ENCODE assay signal across 9 cellular contexts in the genomic region with DNA sequence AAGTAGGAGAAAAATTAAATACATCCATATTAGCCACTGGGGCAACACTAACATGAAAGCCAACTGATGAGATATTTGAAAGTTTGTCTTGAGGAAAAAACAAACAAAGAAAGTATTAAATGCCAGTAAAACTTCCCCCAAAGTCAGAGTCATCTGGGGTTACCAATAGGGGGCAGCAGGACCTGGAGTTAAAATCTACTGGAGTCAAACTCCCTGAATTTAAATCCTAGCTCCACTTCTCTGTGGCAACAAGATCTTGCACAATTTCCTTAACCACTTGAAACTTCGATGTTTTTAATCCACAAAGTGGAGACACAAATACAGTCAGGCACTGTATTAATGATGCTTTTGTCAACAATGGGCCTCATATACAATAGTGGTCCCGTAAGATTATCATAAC. TPM values are rescaled to one million over a fixed set of nuclear protein-coding genes. Genes with fewer than 3 reads are reported as not detected.
DNase-seq lines count a peak whose midpoint lies in the region; TF ChIP-seq lines count a peak whose summit lies in the region.
"Had no signal": no experiment of that assay in that cellular context is flagged by ENCODE, and none has a peak within 500 bp of the region (broad histone marks: within the 10 kb centered on the region; RNA-seq: fewer than 3 reads in every experiment).

No MANE protein-coding gene starts in this region.

- H3K27ac Mint-ChIP-seq in HFFc6: no peak overlapping the region
- H3K27ac Mint-ChIP-seq in glutamatergic neuron (ENCODE audit: unreplicated experiment): no peak overlapping the region

- TF ChIP-seq POLR2A in vagina (IDR thresholded peaks at IDR 0.05): no peak

- H3K9me3 Mint-ChIP-seq in HFFc6: peaks cover 9% of the 10 kb centered on the region; the same call in 1 of the 2 replicates
- H3K9me3 Mint-ChIP-seq in glutamatergic neuron (ENCODE audit: unreplicated experiment): no peaks in the 10 kb centered on the region

- H3K9me3 ChIP-seq in ascending aorta (no peaks in the 10 kb centered on the region), vagina (no peaks in the 10 kb centered on the region)
- H3K9me3 ChIP-seq: Peyer's patch had no signal

- peak; percentile 78 for TF ChIP-seq CTCF in HFFc6 (IDR thresholded peaks at IDR 0.05)
- TF ChIP-seq CTCF in WI38 (IDR thresholded peaks at IDR 0.05; ENCODE audit: low read depth, low read length): 0 out of 2 replicates have a peak, but pooled peaks have one; percentile 6
- TF ChIP-seq CTCF in kidney epithelial cell (IDR thresholded peaks at IDR 0.05; ENCODE audit: insufficient read depth, low read length, poor library complexity, severe bottlenecking): peak; percentile 20
- peak in 1 of 3 experiments; percentile 22 for TF ChIP-seq CTCF in ascending aorta (IDR thresholded peaks at IDR 0.05)
- no peak for TF ChIP-seq CTCF in glutamatergic neuron (IDR thresholded peaks at IDR 0.05; ENCODE audit: partially characterized antibody, unreplicated experiment)
- peak in 1 of 3 experiments; percentile 7 for TF ChIP-seq CTCF in vagina (IDR thresholded peaks at IDR 0.05)

- intact Hi-C loops in ascending aorta (cut with DNase I): no loop called here
- intact Hi-C loops in vagina (cut with DNase I): no loop called here

- H3K4me1 Mint-ChIP-seq in HFFc6 (ENCODE audit: low read depth): peaks cover 31% of the 10 kb centered on the region
- no peaks in the 10 kb centered on the region for H3K4me1 Mint-ChIP-seq in glutamatergic neuron (ENCODE audit: low read depth, unreplicated experiment)

- H3K4me1 ChIP-seq in ascending aorta (no peaks in the 10 kb centered on the region), vagina (no peaks in the 10 kb centered on the region)
- H3K4me1 ChIP-seq: Peyer's patch had no signal

- H3K4me3 ChIP-seq in WI38 (ENCODE audit: low read depth, low read length) (no peak overlapping the region), kidney epithelial cell (ENCODE audit: low read depth, low read length) (no peak overlapping the region), ascending aorta (no peak overlapping the region), vagina (no peak overlapping the region)
- H3K4me3 ChIP-seq: Peyer's patch had no signal

- no peak overlapping the region for H3K27ac ChIP-seq in ascending aorta
- H3K27ac ChIP-seq in vagina: no peak overlapping the region
- H3K27ac ChIP-seq: Peyer's patch had no signal

- DNase-seq in AG20443 (ENCODE audit: low spot score) (peak; percentile 41), HFFc6 (peak; percentile 24), kidney epithelial cell (ENCODE audit: low read depth) (no peak), ascending aorta (ENCODE audit: low spot score in 2 of 2) (no peak), glutamatergic neuron (no peak), COLO829 (ENCODE audit: low spot score) (no peak), vagina (ENCODE audit: extremely low spot score in 2 of 2) (no peak)
- DNase-seq: Peyer's patch had no signal

- H3K36me3 ChIP-seq in kidney epithelial cell (ENCODE audit: control insufficient read depth, insufficient read depth, low read length): no peaks in the 10 kb centered on the region
- no peaks in the 10 kb centered on the region for H3K36me3 ChIP-seq in ascending aorta
- H3K36me3 ChIP-seq in vagina: no peaks in the 10 kb centered on the region
- H3K36me3 ChIP-seq: Peyer's patch had no signal

- H3K27me3 Mint-ChIP-seq in HFFc6 (ENCODE audit: insufficient read depth): no peaks in the 10 kb centered on the region; the same call in none of the 2 replicates
- no peaks in the 10 kb centered on the region for H3K27me3 Mint-ChIP-seq in glutamatergic neuron (ENCODE audit: unreplicated experiment)

- no peak overlapping the region for H3K4me3 Mint-ChIP-seq in HFFc6
- H3K4me3 Mint-ChIP-seq in glutamatergic neuron (ENCODE audit: unreplicated experiment): no peak overlapping the region

- H3K36me3 Mint-ChIP-seq in HFFc6 (ENCODE audit: low read depth) (no peaks in the 10 kb centered on the region), glutamatergic neuron (ENCODE audit: unreplicated experiment) (no peaks in the 10 kb centered on the region)

- H3K27me3 ChIP-seq in kidney epithelial cell (ENCODE audit: control insufficient read depth, insufficient read depth, low read length) (no peaks in the 10 kb centered on the region), ascending aorta (no peaks in the 10 kb centered on the region), vagina (no peaks in the 10 kb centered on the region)
- H3K27me3 ChIP-seq: Peyer's patch had no signal

RNA-seq across cellular contexts. Expression of a gene that starts 14.4 kb away (rescaled TPM):
- under 1 TPM in 1 of 6 experiments, not detected in 5; 0.06 TPM for total RNA-seq in HFFc6 (2021; fragmentation: NEBNext Ultra II Directional; extraction: Animal tissue kit (Norgen Biotek cat#: 25700))
- not detected in 2 replicates for total RNA-seq in kidney epithelial cell
- total RNA-seq in ascending aorta: not detected
- not detected for total RNA-seq in glutamatergic neuron (ENCODE audit: unreplicated experiment)
- total RNA-seq in vagina: not detected

Comparison
In these comparisons a context has a peak if more than half of its experiments do, and no peak if none do; other contexts are left out.
1. DNase-seq: peak in AG20443 (single experiment) and HFFc6 (single experiment); none in kidney epithelial cell (single experiment), ascending aorta (0 of 2), glutamatergic neuron (single experiment), COLO829 (single experiment) and vagina (0 of 2).